Comparison of ENCODE assay signal across 19 cellular contexts in the genomic region with DNA sequence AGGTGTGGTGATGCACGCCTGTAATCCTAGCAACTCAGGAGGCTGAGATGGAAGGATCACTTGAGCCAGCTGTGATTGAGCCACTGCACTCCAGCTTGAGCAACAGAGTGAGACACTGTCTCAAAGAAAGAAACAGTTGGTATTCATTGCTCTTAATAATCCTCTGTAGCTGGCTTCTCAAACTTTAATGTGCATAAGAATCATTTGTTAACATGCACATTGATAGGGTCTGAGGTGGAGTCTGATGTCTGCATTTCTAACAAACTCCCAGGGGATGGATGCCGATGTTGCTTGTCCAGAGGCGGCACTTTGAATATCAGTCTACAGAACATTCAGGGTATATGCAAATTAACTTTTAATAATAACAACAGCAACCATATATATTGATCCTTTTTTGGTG.
"Had no signal": no experiment of that assay in that cellular context is flagged by ENCODE, and none has a peak within 500 bp of the region (broad histone marks: within the 10 kb centered on the region; RNA-seq: fewer than 3 reads in every experiment).

No MANE protein-coding gene starts in this region.

- ATAC-seq: activated CD8-positive, alpha-beta memory T cell treated with anti-CD3 and anti-CD28 coated beads, Interleukin-2, amount 10 ng/mL, durations not matched to agents 7 days and 5 days; stimulated activated effector memory CD8-positive, alpha-beta T cell treated with anti-CD3 and anti-CD28 coated beads, Interleukin-12 subunit alpha, Interleukin-12 subunit beta, amount 100 ng/mL, for 72 hours had no signal

- H3K4me3 ChIP-seq: cardiac muscle cell, colonic mucosa, hepatocyte, right atrium auricular region, transverse colon had no signal

- H3K9me3 ChIP-seq: colonic mucosa, neutrophil, right atrium auricular region, transverse colon had no signal

- H3K36me3 Mint-ChIP-seq: stimulated activated effector memory CD8-positive, alpha-beta T cell treated with anti-CD3 and anti-CD28 coated beads, Interleukin-12 subunit alpha, Interleukin-12 subunit beta, amount 100 ng/mL, for 72 hours had no signal

- H3K27me3 Mint-ChIP-seq: activated CD8-positive, alpha-beta memory T cell treated with anti-CD3 and anti-CD28 coated beads, Interleukin-2, amount 10 ng/mL, durations not matched to agents 7 days and 5 days; activated naive CD8-positive, alpha-beta T cell treated with anti-CD3 and anti-CD28 coated beads for 36 hours; activated T-cell treated with anti-CD3 and anti-CD28 coated beads, Interleukin-2, amount 50 U/mL, for 24 hours had no signal

- H3K27me3 ChIP-seq: cardiac muscle cell, colonic mucosa, hepatocyte, neutrophil, right atrium auricular region, transverse colon had no signal

- H3K27ac Mint-ChIP-seq: activated CD8-positive, alpha-beta memory T cell treated with anti-CD3 and anti-CD28 coated beads, Interleukin-2, amount 10 ng/mL, durations not matched to agents 7 days and 5 days; activated naive CD8-positive, alpha-beta T cell treated with anti-CD3 and anti-CD28 coated beads for 36 hours; activated T-cell treated with anti-CD3 and anti-CD28 coated beads, Interleukin-2, amount 50 U/mL, for 24 hours; mesothelial cell of epicardium had no signal

- H3K27ac ChIP-seq: cardiac muscle cell, colonic mucosa, hepatocyte, right atrium auricular region, transverse colon had no signal

- H2AFZ ChIP-seq: hepatocyte had no signal

- H3K4me3 Mint-ChIP-seq: activated CD8-positive, alpha-beta memory T cell treated with anti-CD3 and anti-CD28 coated beads, Interleukin-2, amount 10 ng/mL, durations not matched to agents 7 days and 5 days; activated naive CD8-positive, alpha-beta T cell treated with anti-CD3 and anti-CD28 coated beads for 36 hours; activated T-cell treated with anti-CD3 and anti-CD28 coated beads, Interleukin-2, amount 50 U/mL, for 24 hours; mesothelial cell of epicardium; stimulated activated effector memory CD8-positive, alpha-beta T cell treated with anti-CD3 and anti-CD28 coated beads, Interleukin-12 subunit alpha, Interleukin-12 subunit beta, amount 100 ng/mL, for 72 hours had no signal

- H3K4me1 ChIP-seq: colonic mucosa had no signal

- H3K36me3 ChIP-seq: cardiac muscle cell, colonic mucosa, neutrophil, transverse colon had no signal

- H3K4me2 ChIP-seq: hepatocyte had no signal

- DNase-seq: activated CD4-positive, alpha-beta T cell treated with anti-CD3 and anti-CD28 coated beads, Interleukin-2, amount 50 U/mL, for 4 hours; activated CD4-positive, CD25-positive, alpha-beta regulatory T cell treated with anti-CD3 and anti-CD28 coated beads, Interleukin-2, amount 50 U/mL, for 72 hours; activated CD8-positive, alpha-beta memory T cell treated with anti-CD3 and anti-CD28 coated beads, Interleukin-2, amount 10 ng/mL, durations not matched to agents 7 days and 5 days; activated gamma-delta T cell; activated naive CD8-positive, alpha-beta T cell treated with anti-CD3 and anti-CD28 coated beads for 36 hours; activated T-cell treated with anti-CD3 and anti-CD28 coated beads, Interleukin-2, amount 50 U/mL, for 24 hours; aorta; colonic mucosa; effector CD4-positive, alpha-beta T cell; kidney; posterior cingulate gyrus; SW 1271; transverse colon had no signal
